Comparison of ENCODE assay signal across 1 cellular context in genomic region chr1:56099766-56100165, GRCh38.
TF ChIP-seq lines count a peak whose summit lies in the region.

No MANE protein-coding gene starts in this region.

TF ChIP-seq in SK-N-SH treated with all-trans-retinoic acid at 6 μM for 48 hours, 23 proteins besides CTCF, POLR2A, EP300 and RAD21 (continued from another document):
- TF ChIP-seq CSRNP3 (CRISPR knock-in tag; IDR thresholded peaks at IDR 0.05) (no peak), GLIS3 (CRISPR knock-in tag; IDR thresholded peaks at IDR 0.05) (no peak), BACH2 (CRISPR knock-in tag; IDR thresholded peaks at IDR 0.05; ENCODE audit: borderline replicate concordance) (no peak), RARB (CRISPR knock-in tag; IDR thresholded peaks at IDR 0.05) (no peak), ZFP3 (CRISPR knock-in tag; IDR thresholded peaks at IDR 0.05) (no peak), TSHZ2 (CRISPR knock-in tag; IDR thresholded peaks at IDR 0.05) (no peak), ZNF565 (CRISPR knock-in tag; conservative IDR thresholded peaks at IDR 0.05; ENCODE audit: low read depth) (no peak), TCF4 (CRISPR knock-in tag; IDR thresholded peaks at IDR 0.05; ENCODE audit: borderline replicate concordance) (no peak), ZC3H10 (CRISPR knock-in tag; IDR thresholded peaks at IDR 0.05) (no peak), OSR1 (CRISPR knock-in tag; IDR thresholded peaks at IDR 0.05) (no peak), ZNF8 (CRISPR knock-in tag; IDR thresholded peaks at IDR 0.05) (no peak), ZFP30 (CRISPR knock-in tag; IDR thresholded peaks at IDR 0.05) (no peak), TOX (CRISPR knock-in tag; IDR thresholded peaks at IDR 0.05; ENCODE audit: borderline replicate concordance) (no peak), ZNF70 (CRISPR knock-in tag; IDR thresholded peaks at IDR 0.05) (no peak)
- TF ChIP-seq, protein P1, sequence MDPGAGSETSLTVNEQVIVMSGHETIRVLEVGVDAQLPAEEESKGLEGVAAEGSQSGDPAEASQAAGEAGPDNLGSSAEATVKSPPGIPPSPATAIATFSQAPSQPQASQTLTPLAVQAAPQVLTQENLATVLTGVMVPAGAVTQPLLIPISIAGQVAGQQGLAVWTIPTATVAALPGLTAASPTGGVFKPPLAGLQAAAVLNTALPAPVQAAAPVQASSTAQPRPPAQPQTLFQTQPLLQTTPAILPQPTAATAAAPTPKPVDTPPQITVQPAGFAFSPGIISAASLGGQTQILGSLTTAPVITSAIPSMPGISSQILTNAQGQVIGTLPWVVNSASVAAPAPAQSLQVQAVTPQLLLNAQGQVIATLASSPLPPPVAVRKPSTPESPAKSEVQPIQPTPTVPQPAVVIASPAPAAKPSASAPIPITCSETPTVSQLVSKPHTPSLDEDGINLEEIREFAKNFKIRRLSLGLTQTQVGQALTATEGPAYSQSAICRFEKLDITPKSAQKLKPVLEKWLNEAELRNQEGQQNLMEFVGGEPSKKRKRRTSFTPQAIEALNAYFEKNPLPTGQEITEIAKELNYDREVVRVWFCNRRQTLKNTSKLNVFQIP (CRISPR knock-in tag; IDR thresholded peaks at IDR 0.05; ENCODE audit: borderline replicate concordance, low read depth) = no peak
